In genomic region chr22:39311592-39312400, GRCh38 we compare ENCODE assay signal across 10 cellular contexts. TPM values are rescaled to one million over a fixed set of nuclear protein-coding genes. Genes with fewer than 3 reads are reported as not detected.
DNase-seq lines count a peak whose midpoint lies in the region; ATAC-seq and TF ChIP-seq lines count a peak whose summit lies in the region.
"Had no signal": no experiment of that assay in that cellular context is flagged by ENCODE, and none has a peak within 500 bp of the region (broad histone marks: within the 10 kb centered on the region; RNA-seq: fewer than 3 reads in every experiment).

No MANE protein-coding gene starts in this region.

- H3K56ac ChIP-seq in IMR-90 (ENCODE audit: extremely low read depth, insufficient read depth, low read length): no peak overlapping the region

- H2AFZ ChIP-seq in IMR-90 (replicated peaks; ENCODE audit: low read length, poor library complexity) (no peak overlapping the region), neuronal stem cell (ENCODE audit: low read length) (no peak overlapping the region)

- H2AK9ac ChIP-seq in IMR-90 (replicated peaks; ENCODE audit: low read depth, low read length, poor library complexity): no peak overlapping the region

- H4K91ac ChIP-seq in IMR-90 (ENCODE audit: insufficient read depth, low read depth, low read length) (no peak overlapping the region), neuronal stem cell (ENCODE audit: low read depth, low read length, poor library complexity) (no peak overlapping the region)

- intact Hi-C loops in activated CD4-positive, alpha-beta memory T cell treated with anti-CD3 and anti-CD28 coated beads for 36 hours (cut with micrococcal nuclease): loop anchor here (1.0 to 10.0 kb wide), 3 partner anchors 141 to 593 kb away; partner anchors contain the start of genes GRAP2 and SUN2
- intact Hi-C loops in IMR-90 (cut with micrococcal nuclease): loop anchor here (1.0 to 10.0 kb wide), 3 partner anchors 140 to 547 kb away; no protein-coding TSS in a partner anchor

- H4K5ac ChIP-seq in IMR-90 (ENCODE audit: low read depth, low read length): no peak overlapping the region

- H3K79me1 ChIP-seq in IMR-90 (ENCODE audit: low read depth in 1 of 2, low read length in 2 of 2) (peaks cover 20 to 74% of the 10 kb centered on the region in 2 experiments), neuronal stem cell (ENCODE audit: low read depth, low read length) (peaks cover 12% of the 10 kb centered on the region)

- POLR2A ChIA-PET in activated CD4-positive, alpha-beta memory T cell treated with anti-CD3 and anti-CD28 coated beads for 36 hours (lab: Charles Lee): interaction anchor here (0.6 to 3.4 kb wide), 13 partner anchors 7 to 405 kb away, joined by 3 to 32 read pairs (median 4); partner anchors contain the start of gene RPL3
- POLR2A ChIA-PET in activated CD4-positive, alpha-beta memory T cell treated with anti-CD3 and anti-CD28 coated beads, Interleukin-2, amount 10 ng/mL, durations not matched to agents 7 days and 5 days (lab: Charles Lee): interaction anchor here (0.6 to 3.6 kb wide), 11 partner anchors 7 to 217 kb away, joined by 3 to 26 read pairs (median 4); partner anchors contain the start of genes ATF4 and RPL3
- POLR2A ChIA-PET in IMR-90 (lab: Charles Lee; ENCODE audit: unreplicated experiment): no interaction called here

- no peak overlapping the region for H2BK120ac ChIP-seq in IMR-90 (ENCODE audit: low read depth, low read length)
- no peak overlapping the region for H2BK120ac ChIP-seq in neuronal stem cell (ENCODE audit: low read depth, low read length)

- peaks cover 49% of the 10 kb centered on the region for H3K36me3 Mint-ChIP-seq in activated CD4-positive, alpha-beta memory T cell treated with anti-CD3 and anti-CD28 coated beads for 36 hours
- H3K36me3 Mint-ChIP-seq in activated CD4-positive, alpha-beta memory T cell treated with anti-CD3 and anti-CD28 coated beads, Interleukin-2, amount 10 ng/mL, durations not matched to agents 7 days and 5 days (ENCODE audit: low read depth): peaks cover 56% of the 10 kb centered on the region
- peaks cover 17% of the 10 kb centered on the region for H3K36me3 Mint-ChIP-seq in activated naive CD4-positive, alpha-beta T cell treated with anti-CD3 and anti-CD28 coated beads, Interleukin-2, amount 50 U/mL, for 24 hours

- peaks cover 30% of the 10 kb centered on the region for H3K4me1 ChIP-seq in IMR-90 (ENCODE audit: control insufficient read depth, insufficient read depth, low read length)
- H3K4me1 ChIP-seq in neuronal stem cell (ENCODE audit: control insufficient read depth in 2 of 2, insufficient read depth in 1 of 2, low read depth in 1 of 2, low read length in 2 of 2): peaks cover 17 to 18% of the 10 kb centered on the region in 2 donors

- H3K27ac Mint-ChIP-seq in activated CD4-positive, alpha-beta memory T cell treated with anti-CD3 and anti-CD28 coated beads for 36 hours: peak overlapping the region; percentile 52
- H3K27ac Mint-ChIP-seq in activated CD4-positive, alpha-beta memory T cell treated with anti-CD3 and anti-CD28 coated beads, Interleukin-2, amount 10 ng/mL, durations not matched to agents 7 days and 5 days: no peak overlapping the region
- peak overlapping the region; percentile 96 for H3K27ac Mint-ChIP-seq in activated naive CD4-positive, alpha-beta T cell treated with anti-CD3 and anti-CD28 coated beads, Interleukin-2, amount 50 U/mL, for 24 hours
- H3K27ac Mint-ChIP-seq: activated naive CD8-positive, alpha-beta T cell treated with anti-CD3 and anti-CD28 coated beads, Interleukin-2, amount 10 ng/mL, durations not matched to agents 7 days and 5 days had no signal

- no peak overlapping the region for H3K18ac ChIP-seq in IMR-90 (ENCODE audit: low read depth, low read length)
- no peak overlapping the region for H3K18ac ChIP-seq in neuronal stem cell (ENCODE audit: low read length)

- no peak for ATAC-seq in IMR-90 (ENCODE audit: low read depth)
- ATAC-seq in HG02678 (IDR thresholded peaks at IDR 0.05; ENCODE audit: unreplicated experiment): no peak

- WGBS in IMR-90 (ENCODE audit: extremely low coverage in 2 of 2, insufficient read length in 1 of 2), 2 experiments: 90% methylated on average over 16 of the region's 19 CpGs; no CpG with 5 or more reads in 1 of the 2 experiments
- no CpG with 5 or more reads among the region's 19 CpGs for WGBS in neuronal stem cell (ENCODE audit: extremely low coverage in 2 of 2, insufficient read length in 2 of 2, insufficient replicate concordance in 1 of 2), 2 donors

- no peak for DNase-seq in activated CD4-positive, alpha-beta memory T cell treated with anti-CD3 and anti-CD28 coated beads for 36 hours
- DNase-seq in activated CD4-positive, alpha-beta memory T cell treated with anti-CD3 and anti-CD28 coated beads, Interleukin-2, amount 10 ng/mL, durations not matched to agents 7 days and 5 days: no peak
- DNase-seq in IMR-90 (no peak), neuronal stem cell (ENCODE audit: low spot score) (no peak), GDM1 (lab: John Stamatoyannopoulos, UW) (no peak)
- DNase-seq in stimulated activated naive CD4-positive, alpha-beta T cell treated with Interleukin-2 at 50 U/mL for 16 hours (lab: John Stamatoyannopoulos, UW): no peak

- H2BK12ac ChIP-seq in neuronal stem cell (ENCODE audit: low read length): no peak overlapping the region

- H3K27me3 Mint-ChIP-seq in activated CD4-positive, alpha-beta memory T cell treated with anti-CD3 and anti-CD28 coated beads for 36 hours: no peaks in the 10 kb centered on the region
- no peaks in the 10 kb centered on the region for H3K27me3 Mint-ChIP-seq in activated CD4-positive, alpha-beta memory T cell treated with anti-CD3 and anti-CD28 coated beads, Interleukin-2, amount 10 ng/mL, durations not matched to agents 7 days and 5 days
- H3K27me3 Mint-ChIP-seq in activated naive CD4-positive, alpha-beta T cell treated with anti-CD3 and anti-CD28 coated beads, Interleukin-2, amount 50 U/mL, for 24 hours: no peaks in the 10 kb centered on the region
- H3K27me3 Mint-ChIP-seq: activated naive CD8-positive, alpha-beta T cell treated with anti-CD3 and anti-CD28 coated beads, Interleukin-2, amount 10 ng/mL, durations not matched to agents 7 days and 5 days had no signal

- H2AK5ac ChIP-seq in IMR-90 (ENCODE audit: low read depth, low read length): no peak overlapping the region
- H2AK5ac ChIP-seq in neuronal stem cell (ENCODE audit: low read depth, low read length): no peak overlapping the region

- dilution Hi-C loops in IMR-90 (cut with HindIII; ENCODE audit: low sequenced_read_pairs, unreplicated experiment): no loop called here

- H2BK5ac ChIP-seq in IMR-90 (ENCODE audit: low read depth, low read length, poor library complexity, severe bottlenecking) (no peak overlapping the region), neuronal stem cell (ENCODE audit: low read length) (no peak overlapping the region)

- H2BK15ac ChIP-seq in IMR-90 (ENCODE audit: low read depth, low read length): no peak overlapping the region
- no peak overlapping the region for H2BK15ac ChIP-seq in neuronal stem cell (ENCODE audit: low read length)

- H3K4me2 ChIP-seq in IMR-90 (ENCODE audit: low read depth, low read length): no peak overlapping the region
- H3K4me2 ChIP-seq in neuronal stem cell (ENCODE audit: insufficient read depth, low read length, poor library complexity, severe bottlenecking): no peak overlapping the region

- H3K23ac ChIP-seq in IMR-90 (ENCODE audit: low read depth, low read length): no peak overlapping the region
- peak overlapping the region; percentile 15 for H3K23ac ChIP-seq in neuronal stem cell (ENCODE audit: low read depth, low read length, poor library complexity)

- no peak overlapping the region for H3K4me3 Mint-ChIP-seq in activated CD4-positive, alpha-beta memory T cell treated with anti-CD3 and anti-CD28 coated beads for 36 hours
- no peak overlapping the region for H3K4me3 Mint-ChIP-seq in activated CD4-positive, alpha-beta memory T cell treated with anti-CD3 and anti-CD28 coated beads, Interleukin-2, amount 10 ng/mL, durations not matched to agents 7 days and 5 days
- peak overlapping the region; percentile 23 for H3K4me3 Mint-ChIP-seq in activated naive CD4-positive, alpha-beta T cell treated with anti-CD3 and anti-CD28 coated beads, Interleukin-2, amount 50 U/mL, for 24 hours
- H3K4me3 Mint-ChIP-seq: activated naive CD8-positive, alpha-beta T cell treated with anti-CD3 and anti-CD28 coated beads, Interleukin-2, amount 10 ng/mL, durations not matched to agents 7 days and 5 days had no signal

- TF ChIP-seq RAD21 in IMR-90 (IDR thresholded peaks at IDR 0.05; ENCODE audit: low read length): no peak

- H3K36me3 ChIP-seq in IMR-90 (ENCODE audit: control insufficient read depth, insufficient read depth, low read length) (peaks cover 77% of the 10 kb centered on the region), neuronal stem cell (replicated peaks in 1 of 2; ENCODE audit: control insufficient read depth in 2 of 2, insufficient read depth in 2 of 2, low read length in 2 of 2) (peaks cover 50 to 70% of the 10 kb centered on the region in 2 donors)

- H3K14ac ChIP-seq in IMR-90 (replicated peaks; ENCODE audit: low read depth, low read length) (no peak overlapping the region), neuronal stem cell (ENCODE audit: low read length) (no peak overlapping the region)

- H3K4me3 ChIP-seq in IMR-90 (ENCODE audit: insufficient read depth, low read depth, low read length) (no peak overlapping the region), neuronal stem cell (ENCODE audit: low read length in 2 of 2) (no peak overlapping the region)
- H3K4me3 ChIP-seq: tibial artery had no signal

- H3K9me1 ChIP-seq in IMR-90 (ENCODE audit: insufficient read depth, low read length): peaks cover 5% of the 10 kb centered on the region

- CTCF ChIA-PET in activated CD4-positive, alpha-beta memory T cell treated with anti-CD3 and anti-CD28 coated beads for 36 hours (lab: Charles Lee): interaction anchor here (0.5 to 4.5 kb wide), 23 partner anchors 15 to 555 kb away, joined by 3 to 113 read pairs (median 3); partner anchors contain the start of gene CBX7
- CTCF ChIA-PET in activated CD4-positive, alpha-beta memory T cell treated with anti-CD3 and anti-CD28 coated beads, Interleukin-2, amount 10 ng/mL, durations not matched to agents 7 days and 5 days (lab: Charles Lee): interaction anchor here (0.7 to 3.4 kb wide), 13 partner anchors 8 to 543 kb away, joined by 3 to 42 read pairs (median 4); partner anchors contain the start of gene RPL3
- CTCF ChIA-PET in IMR-90 (lab: Yijun Ruan, JAX): no interaction called here

- peaks cover 85% of the 10 kb centered on the region for H4K20me1 ChIP-seq in IMR-90 (ENCODE audit: insufficient read depth, low read length)

- H2BK20ac ChIP-seq in IMR-90 (ENCODE audit: low read depth, low read length): no peak overlapping the region

- no peaks in the 10 kb centered on the region for H3K9me3 Mint-ChIP-seq in activated CD4-positive, alpha-beta memory T cell treated with anti-CD3 and anti-CD28 coated beads for 36 hours
- no peaks in the 10 kb centered on the region for H3K9me3 Mint-ChIP-seq in activated CD4-positive, alpha-beta memory T cell treated with anti-CD3 and anti-CD28 coated beads, Interleukin-2, amount 10 ng/mL, durations not matched to agents 7 days and 5 days
- no peaks in the 10 kb centered on the region for H3K9me3 Mint-ChIP-seq in activated naive CD4-positive, alpha-beta T cell treated with anti-CD3 and anti-CD28 coated beads, Interleukin-2, amount 50 U/mL, for 24 hours
- H3K9me3 Mint-ChIP-seq: activated naive CD8-positive, alpha-beta T cell treated with anti-CD3 and anti-CD28 coated beads, Interleukin-2, amount 10 ng/mL, durations not matched to agents 7 days and 5 days had no signal

- no peak for TF ChIP-seq CTCF in IMR-90 (conservative IDR thresholded peaks at IDR 0.05; ENCODE audit: low read depth, low read length)

- peak; percentile 27; the same call in 1 of the 2 replicates for TF ChIP-seq POLR2A in IMR-90 (IDR thresholded peaks at IDR 0.05; ENCODE audit: low read depth, low read length)

- no peaks in the 10 kb centered on the region for H3K9me3 ChIP-seq in IMR-90 (ENCODE audit: control insufficient read depth, insufficient read depth, low read length)
- peaks cover 0 to 1% of the 10 kb centered on the region in 2 donors for H3K9me3 ChIP-seq in neuronal stem cell (replicated peaks in 1 of 2; ENCODE audit: control insufficient read depth in 2 of 2, insufficient read depth in 1 of 2, low read depth in 1 of 2, low read length in 2 of 2)
- H3K9me3 ChIP-seq: tibial artery had no signal

- H4K8ac ChIP-seq in IMR-90 (ENCODE audit: low read depth in 2 of 2, low read length in 2 of 2) (no peak overlapping the region), neuronal stem cell (ENCODE audit: low read depth, low read length) (no peak overlapping the region)

- no peaks in the 10 kb centered on the region for H3K27me3 ChIP-seq in IMR-90 (ENCODE audit: control insufficient read depth, insufficient read depth, low read length)
- H3K27me3 ChIP-seq in neuronal stem cell (ENCODE audit: control insufficient read depth in 3 of 3, insufficient read depth in 3 of 3, low read depth in 1 of 3, low read length in 3 of 3): no peaks in the 10 kb centered on the region
- H3K27me3 ChIP-seq: tibial artery had no signal

- H3K9ac ChIP-seq in IMR-90 (ENCODE audit: low read depth, low read length) (no peak overlapping the region), neuronal stem cell (ENCODE audit: low read depth, low read length, poor library complexity) (no peak overlapping the region)

- peaks cover 31% of the 10 kb centered on the region for H3K4me1 Mint-ChIP-seq in activated CD4-positive, alpha-beta memory T cell treated with anti-CD3 and anti-CD28 coated beads for 36 hours (ENCODE audit: low read depth)
- peaks cover 55% of the 10 kb centered on the region for H3K4me1 Mint-ChIP-seq in activated CD4-positive, alpha-beta memory T cell treated with anti-CD3 and anti-CD28 coated beads, Interleukin-2, amount 10 ng/mL, durations not matched to agents 7 days and 5 days
- peaks cover 30% of the 10 kb centered on the region for H3K4me1 Mint-ChIP-seq in activated naive CD4-positive, alpha-beta T cell treated with anti-CD3 and anti-CD28 coated beads, Interleukin-2, amount 50 U/mL, for 24 hours

- H3K4ac ChIP-seq in IMR-90 (ENCODE audit: low read depth, low read length) (no peak overlapping the region; the same call in 1 of the 2 replicates), neuronal stem cell (ENCODE audit: low read length) (no peak overlapping the region)

- no peak overlapping the region for H3K27ac ChIP-seq in IMR-90 (ENCODE audit: insufficient read depth, low read length)
- H3K27ac ChIP-seq in neuronal stem cell (replicated peaks; ENCODE audit: low read length): peak overlapping the region; percentile 39
- H3K27ac ChIP-seq: tibial artery had no signal

- in situ Hi-C loops in IMR-90 (cut with MboI; ENCODE audit: low sequenced_read_pairs): loop anchor here (5.0 to 10.0 kb wide), 3 partner anchors 139 to 307 kb away; partner anchors contain the start of gene ATF4

- BruUV-seq in IMR-90 (replicated peaks; lab: Mats Ljungman, UMichigan): no TSS peak

RNA-seq across cellular contexts. Expression of gene RPL3, which starts 7.6 kb away (rescaled TPM):
- total RNA-seq in activated CD4-positive, alpha-beta memory T cell treated with anti-CD3 and anti-CD28 coated beads for 36 hours: 1,000 to 10,000 TPM; 2,986 to 3,013 TPM
- total RNA-seq in activated CD4-positive, alpha-beta memory T cell treated with anti-CD3 and anti-CD28 coated beads, Interleukin-2, amount 10 ng/mL, durations not matched to agents 7 days and 5 days: 1,000 to 10,000 TPM; 1,526 to 1,529 TPM
- 2,871 and 3,750 TPM in 2 replicates for total RNA-seq in IMR-90 (2012; rRNA removed)
- 3,097 and 3,312 TPM in 2 replicates for polyA plus RNA-seq in IMR-90 (2012; rRNA removed)
- polyA plus RNA-seq in IMR-90 (2012; cell fraction: cytosol; rRNA removed): 2,912 and 3,812 TPM in 2 replicates
- 2,181 and 2,704 TPM in 2 replicates for polyA plus RNA-seq in IMR-90 (2012; cell fraction: nucleus; rRNA removed; ENCODE audit: low replicate concordance)
- polyA plus RNA-seq in neuronal stem cell (2013, experiment 1 of 2): 3,109 TPM
- polyA plus RNA-seq in neuronal stem cell (2013, experiment 2 of 2): 3,051 TPM

RNA-seq across cellular contexts. Expression of gene SYNGR1, which starts 38.0 kb away (rescaled TPM):
- total RNA-seq in activated CD4-positive, alpha-beta memory T cell treated with anti-CD3 and anti-CD28 coated beads for 36 hours: not detected
- total RNA-seq in activated CD4-positive, alpha-beta memory T cell treated with anti-CD3 and anti-CD28 coated beads, Interleukin-2, amount 10 ng/mL, durations not matched to agents 7 days and 5 days: under 1 TPM in 1 of 2 experiments, not detected in 1; 0.15 TPM
- 6.3 and 19.7 TPM in 2 replicates for total RNA-seq in IMR-90 (2012; rRNA removed)
- polyA plus RNA-seq in IMR-90 (2012; rRNA removed): 81.5 and 82.8 TPM in 2 replicates
- polyA plus RNA-seq in IMR-90 (2012; cell fraction: cytosol; rRNA removed): 12.5 and 103 TPM in 2 replicates
- polyA plus RNA-seq in IMR-90 (2012; cell fraction: nucleus; rRNA removed; ENCODE audit: low replicate concordance): 69.4 and 179 TPM in 2 replicates
- polyA plus RNA-seq in neuronal stem cell (2013, experiment 1 of 2): 27.7 TPM
- polyA plus RNA-seq in neuronal stem cell (2013, experiment 2 of 2): 26.2 TPM
